21 cellular contexts compared by ENCODE assay signal in the genomic region with DNA sequence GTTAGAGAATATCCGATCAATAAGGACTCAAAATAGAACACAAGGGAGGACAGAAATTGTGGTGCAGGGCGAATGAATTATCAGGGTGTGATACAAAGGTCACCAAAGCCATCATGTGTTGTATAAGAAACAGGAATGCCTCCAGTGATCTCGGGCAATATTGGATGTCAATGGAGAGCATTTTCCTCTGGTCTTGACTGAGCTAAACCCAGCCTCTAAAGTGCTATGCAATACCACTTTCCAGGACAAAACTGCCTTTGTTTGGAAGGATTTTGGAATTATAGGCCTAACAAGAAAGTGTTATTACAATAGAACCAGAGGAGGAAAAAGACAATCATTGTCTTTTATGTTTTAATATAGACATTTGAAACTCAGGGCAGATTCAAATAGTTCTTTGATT.
"Had no signal": no experiment of that assay in that cellular context is flagged by ENCODE, and none has a peak within 500 bp of the region (broad histone marks: within the 10 kb centered on the region; RNA-seq: fewer than 3 reads in every experiment).

No MANE protein-coding gene starts in this region.

- ATAC-seq: effector memory CD8-positive, alpha-beta T cell; esophagus mucosa; foreskin keratinocyte; gastrocnemius medialis; gastroesophageal sphincter; heart left ventricle; heart right ventricle had no signal

- H3K27ac Mint-ChIP-seq: dendritic cell treated with granulocyte-macrophage colony-stimulating factor and Interleukin-4, amounts not matched to agents 40 ng/mL and 50 ng/mL, for 4 days; effector memory CD8-positive, alpha-beta T cell; endodermal cell had no signal

- H3K4me3 Mint-ChIP-seq: dendritic cell treated with granulocyte-macrophage colony-stimulating factor and Interleukin-4, amounts not matched to agents 40 ng/mL and 50 ng/mL, for 4 days; effector memory CD8-positive, alpha-beta T cell; endodermal cell had no signal

- H3K27me3 Mint-ChIP-seq: dendritic cell treated with granulocyte-macrophage colony-stimulating factor and Interleukin-4, amounts not matched to agents 40 ng/mL and 50 ng/mL, for 4 days; effector memory CD8-positive, alpha-beta T cell had no signal

- DNase-seq: colonic mucosa; cortex of kidney; dermis blood vessel endothelial cell; dorsolateral prefrontal cortex; effector CD4-positive, alpha-beta T cell; effector CD8-positive, alpha-beta T cell; effector memory CD4-positive, alpha-beta T cell; effector memory CD8-positive, alpha-beta T cell; endodermal cell; erythroblast; esophagus squamous epithelium; foreskin fibroblast; foreskin keratinocyte; gastrocnemius medialis; glutamatergic neuron; head of caudate nucleus; heart left ventricle; heart right ventricle had no signal

- H3K4me1 Mint-ChIP-seq: endodermal cell had no signal
